32 cellular contexts compared by ENCODE assay signal in genomic region chr4:142532054-142532453, GRCh38.
"Had no signal": no experiment of that assay in that cellular context is flagged by ENCODE, and none has a peak within 500 bp of the region (broad histone marks: within the 10 kb centered on the region; RNA-seq: fewer than 3 reads in every experiment).

No MANE protein-coding gene starts in this region.

- H3K27ac ChIP-seq: RWPE1 had no signal

- ATAC-seq: activated CD4-positive, alpha-beta T cell treated with anti-CD3 and anti-CD28 coated beads for 36 hours; activated CD4-positive, CD25-positive, alpha-beta regulatory T cell treated with anti-CD3 and anti-CD28 coated beads, Interleukin-2, amount 50 U/mL, for 24 hours; activated CD8-positive, alpha-beta T cell treated with anti-CD3 and anti-CD28 coated beads, Interleukin-2, amount 10 ng/mL, durations not matched to agents 7 days and 5 days; activated naive CD8-positive, alpha-beta T cell treated with anti-CD3 and anti-CD28 coated beads, Interleukin-2, amount 50 U/mL, for 24 hours; PC-3; Right ventricle myocardium inferior had no signal

- FAIRE-seq: RCC 7860 had no signal

- H3K36me3 Mint-ChIP-seq: brain had no signal

- H3K27ac Mint-ChIP-seq: activated CD4-positive, alpha-beta T cell treated with anti-CD3 and anti-CD28 coated beads for 36 hours; activated CD4-positive, alpha-beta T cell treated with anti-CD3 and anti-CD28 coated beads, Interleukin-2, amount 10 ng/mL, durations not matched to agents 7 days and 5 days; activated CD8-positive, alpha-beta T cell treated with anti-CD3 and anti-CD28 coated beads, Interleukin-2, amount 10 ng/mL, durations not matched to agents 7 days and 5 days; activated naive CD4-positive, alpha-beta T cell treated with anti-CD3 and anti-CD28 coated beads for 36 hours; activated naive CD8-positive, alpha-beta T cell; activated naive CD8-positive, alpha-beta T cell treated with anti-CD3 and anti-CD28 coated beads, Interleukin-2, amount 50 U/mL, for 24 hours; activated T-cell treated with anti-CD3 and anti-CD28 coated beads, Interleukin-2, amount 50 U/mL, for 24 hours; activated T-helper 2 cell treated with anti-CD3 and anti-CD28 coated beads, Interferon-gamma antibody, Interleukin-2, Interleukin-4, amounts not matched to agents 10 μg/mL and 5 μg/mL and 100 μg/mL, durations not matched to agents 14 hours and 24 hours and 36 hours; brain had no signal

- DNase-seq: activated CD4-positive, alpha-beta T cell treated with anti-CD3 and anti-CD28 coated beads for 36 hours; activated CD4-positive, alpha-beta T cell treated with anti-CD3 and anti-CD28 coated beads, Interleukin-2, amount 10 ng/mL, durations not matched to agents 7 days and 5 days; activated CD4-positive, alpha-beta T cell treated with anti-CD3 and anti-CD28 coated beads, Interleukin-2, amount 50 U/mL, for 48 hours; activated CD8-positive, alpha-beta T cell treated with anti-CD3 and anti-CD28 coated beads, Interleukin-2, amount 10 ng/mL, durations not matched to agents 7 days and 5 days; activated gamma-delta T cell; activated naive CD4-positive, alpha-beta T cell treated with anti-CD3 and anti-CD28 coated beads for 36 hours; activated naive CD8-positive, alpha-beta T cell treated with anti-CD3 and anti-CD28 coated beads, Interleukin-2, amount 50 U/mL, for 24 hours; activated T-cell treated with anti-CD3 and anti-CD28 coated beads, Interleukin-2, amount 50 U/mL, for 24 hours; anterior cingulate cortex; Karpas-422; KBM-7; NCI-H1105; NCI-H146; NCI-H187 treated with DMSO at 0.1 percent for 48 hours; NCI-H2081; NCI-H345; NCI-H510A; NCI-H526; NCI-H748 treated with DMSO at 0.1 percent for 48 hours; NK-92 treated with Interleukin-12 subunit alpha and Interleukin-12 subunit beta, amount 100 ng/mL, for 24 hours; PC-3; SIG-M5; SW 1271; T1000 had no signal

- H3K27me3 Mint-ChIP-seq: activated CD4-positive, alpha-beta T cell treated with anti-CD3 and anti-CD28 coated beads for 36 hours; activated CD4-positive, alpha-beta T cell treated with anti-CD3 and anti-CD28 coated beads, Interleukin-2, amount 10 ng/mL, durations not matched to agents 7 days and 5 days; activated naive CD8-positive, alpha-beta T cell; activated naive CD8-positive, alpha-beta T cell treated with anti-CD3 and anti-CD28 coated beads, Interleukin-2, amount 50 U/mL, for 24 hours; activated T-cell treated with anti-CD3 and anti-CD28 coated beads, Interleukin-2, amount 50 U/mL, for 24 hours; brain; central memory CD8-positive, alpha-beta T cell had no signal

- H3K9me3 Mint-ChIP-seq: activated naive CD4-positive, alpha-beta T cell treated with anti-CD3 and anti-CD28 coated beads for 36 hours; activated naive CD8-positive, alpha-beta T cell treated with anti-CD3 and anti-CD28 coated beads, Interleukin-2, amount 50 U/mL, for 24 hours; activated T-helper 2 cell treated with anti-CD3 and anti-CD28 coated beads, Interferon-gamma antibody, Interleukin-2, Interleukin-4, amounts not matched to agents 10 μg/mL and 5 μg/mL and 100 μg/mL, durations not matched to agents 14 hours and 24 hours and 36 hours; central memory CD8-positive, alpha-beta T cell had no signal

- H3K4me3 Mint-ChIP-seq: activated CD4-positive, alpha-beta T cell treated with anti-CD3 and anti-CD28 coated beads for 36 hours; activated CD4-positive, alpha-beta T cell treated with anti-CD3 and anti-CD28 coated beads, Interleukin-2, amount 10 ng/mL, durations not matched to agents 7 days and 5 days; activated CD8-positive, alpha-beta T cell treated with anti-CD3 and anti-CD28 coated beads, Interleukin-2, amount 10 ng/mL, durations not matched to agents 7 days and 5 days; activated naive CD4-positive, alpha-beta T cell treated with anti-CD3 and anti-CD28 coated beads for 36 hours; activated naive CD8-positive, alpha-beta T cell; activated naive CD8-positive, alpha-beta T cell treated with anti-CD3 and anti-CD28 coated beads, Interleukin-2, amount 50 U/mL, for 24 hours; activated T-cell treated with anti-CD3 and anti-CD28 coated beads, Interleukin-2, amount 50 U/mL, for 24 hours; brain; central memory CD8-positive, alpha-beta T cell had no signal

- H3K4me1 Mint-ChIP-seq: activated CD4-positive, alpha-beta T cell treated with anti-CD3 and anti-CD28 coated beads, Interleukin-2, amount 10 ng/mL, durations not matched to agents 7 days and 5 days; brain; central memory CD8-positive, alpha-beta T cell had no signal
